Comparison of ENCODE assay signal across 25 cellular contexts in the genomic region with DNA sequence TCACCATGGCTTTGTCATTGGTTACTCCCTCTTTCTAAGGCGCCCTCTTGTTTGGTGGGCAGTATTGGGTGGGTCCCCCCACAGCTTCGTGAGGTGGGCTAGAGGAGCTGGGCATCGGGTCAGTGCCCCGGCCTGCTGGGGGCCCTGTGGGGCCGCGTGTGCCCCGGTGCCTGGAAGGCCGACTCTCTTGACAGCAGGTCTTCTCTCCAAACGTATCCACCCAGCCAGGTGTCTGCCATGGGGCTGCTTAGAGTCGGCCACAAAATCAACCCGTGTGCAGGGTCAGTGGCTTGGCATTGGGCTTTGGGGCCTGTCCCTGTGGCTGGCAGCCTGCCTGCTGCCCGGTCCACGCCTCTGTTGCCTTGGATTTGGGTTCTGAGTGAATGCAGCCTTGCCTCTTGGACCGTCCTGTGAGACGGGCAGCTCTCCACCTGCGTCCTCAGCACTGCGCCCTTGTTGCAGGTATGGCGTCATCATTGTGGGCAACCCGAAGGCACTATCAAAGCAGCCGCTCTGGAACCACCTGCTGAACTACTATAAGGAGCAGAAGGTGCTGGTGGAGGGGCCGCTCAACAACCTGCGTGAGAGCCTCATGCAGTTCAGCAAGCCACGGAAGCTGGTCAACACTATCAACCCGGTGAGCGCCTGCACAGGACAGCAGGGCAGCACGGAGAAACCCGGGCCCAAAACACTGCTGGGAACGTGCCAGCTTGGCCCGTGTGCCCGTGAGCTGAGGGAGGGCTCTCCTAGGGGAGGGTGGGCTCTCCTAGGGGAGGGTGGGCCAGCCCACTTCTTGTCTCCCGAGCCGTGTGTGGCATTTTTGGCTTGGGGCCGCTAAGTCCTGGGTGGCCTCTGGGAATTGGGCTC. TPM values are rescaled to one million over a fixed set of nuclear protein-coding genes. Genes with fewer than 3 reads are reported as not detected.
"Had no signal": no experiment of that assay in that cellular context is flagged by ENCODE, and none has a peak within 500 bp of the region (broad histone marks: within the 10 kb centered on the region; RNA-seq: fewer than 3 reads in every experiment).

No MANE protein-coding gene starts in this region.

- ATAC-seq: foreskin keratinocyte; gastroesophageal sphincter; heart left ventricle; left lobe of liver; natural killer cell; right lobe of liver; stimulated activated naive CD8-positive, alpha-beta T cell treated with anti-CD3 and anti-CD28 coated beads, Interleukin-15, amount 100 ng/mL, for 72 hours had no signal

- H3K4me3 ChIP-seq: coronary artery, esophagus muscularis mucosa, gastroesophageal sphincter, heart left ventricle, hepatocyte, right lobe of liver, smooth muscle cell, suprapubic skin, vagina had no signal

- H3K9me3 ChIP-seq: esophagus muscularis mucosa, gastroesophageal sphincter, heart left ventricle, right lobe of liver, suprapubic skin, vagina had no signal

- H3K27me3 ChIP-seq: heart left ventricle, hepatocyte, right lobe of liver, suprapubic skin, vagina had no signal

- H3K27ac ChIP-seq: coronary artery, esophagus muscularis mucosa, foreskin keratinocyte, gastroesophageal sphincter, heart left ventricle, hepatocyte, parathyroid adenoma, right lobe of liver, suprapubic skin, vagina had no signal

- FAIRE-seq: endothelial cell of umbilical vein, kidney had no signal

- DNase-seq: dermis blood vessel endothelial cell; effector memory CD4-positive, alpha-beta T cell; foreskin keratinocyte; kidney; natural killer cell; stimulated activated CD4-positive, alpha-beta T cell treated with anti-CD3 and anti-CD28 coated beads, Interleukin-12 subunit alpha, Interleukin-12 subunit beta, amount 100 ng/mL, for 4 hours; stimulated activated CD4-positive, alpha-beta T cell treated with anti-CD3 and anti-CD28 coated beads, Interleukin-1b, Interleukin-23, amount 100 ng/mL, for 48 hours; stimulated activated CD4-positive, alpha-beta T cell treated with anti-CD3 and anti-CD28 coated beads, Interleukin-4, amount 100 ng/mL, for 1 hour; stimulated activated CD8-positive, alpha-beta memory T cell treated with anti-CD3 and anti-CD28 coated beads, Interleukin-4, amount 100 ng/mL, for 48 hours; stimulated activated naive CD4-positive, alpha-beta T cell; stimulated activated naive CD8-positive, alpha-beta T cell treated with anti-CD3 and anti-CD28 coated beads, Interleukin-15, amount 100 ng/mL, for 72 hours had no signal

- H3K9ac ChIP-seq: parathyroid adenoma had no signal

- H3K79me2 ChIP-seq: hepatocyte had no signal

- H3K4me1 ChIP-seq: foreskin keratinocyte, parathyroid adenoma, vagina had no signal

- H2AFZ ChIP-seq: hepatocyte, parathyroid adenoma had no signal

- H3K4me2 ChIP-seq: hepatocyte, smooth muscle cell had no signal

RNA-seq across cellular contexts. Expression of gene CERS1, which starts 32.7 kb away (rescaled TPM):
- total RNA-seq: mononuclear cell, natural killer cell, right lobe of liver had no signal
- polyA plus RNA-seq: liver had no signal
